8 cellular contexts compared by ENCODE assay signal in the genomic region with DNA sequence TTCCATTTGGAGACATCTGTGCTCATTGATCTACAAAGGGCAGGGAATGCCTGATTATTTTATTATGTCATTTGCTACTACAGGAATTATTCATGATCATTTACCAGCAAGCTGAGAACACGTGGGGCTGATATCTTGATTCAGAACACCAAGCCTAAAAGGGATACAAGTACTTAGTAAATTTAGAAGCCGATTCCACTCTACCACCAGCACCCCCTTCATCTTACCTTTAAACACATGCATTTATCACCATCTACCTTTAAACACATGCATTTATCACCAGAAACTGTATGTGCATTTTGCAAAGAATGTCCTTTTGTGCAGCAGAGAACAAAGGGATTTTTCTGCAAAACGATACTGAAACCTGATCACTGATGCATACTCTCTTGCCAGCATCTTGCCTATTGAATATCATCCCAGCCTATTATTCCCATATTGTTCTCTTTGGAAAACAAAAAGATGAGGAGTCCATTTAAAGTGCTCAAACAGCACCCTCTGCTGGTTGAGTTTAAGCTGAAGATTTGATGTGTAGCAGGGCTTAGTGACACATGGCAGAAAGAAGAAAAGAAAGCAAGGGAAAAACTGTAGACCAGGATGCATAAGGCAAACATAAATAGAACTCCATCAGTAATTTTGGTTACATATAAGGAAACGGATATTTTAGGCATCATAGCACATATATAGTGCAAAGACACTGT.
DNase-seq lines count a peak whose midpoint lies in the region; ATAC-seq and TF ChIP-seq lines count a peak whose summit lies in the region.

No MANE protein-coding gene starts in this region.

- ATAC-seq in GM18498 (IDR thresholded peaks at IDR 0.05; ENCODE audit: unreplicated experiment): peak; percentile 92
- ATAC-seq in HG02798 (IDR thresholded peaks at IDR 0.05; ENCODE audit: poor library complexity, unreplicated experiment): peak; percentile 88

- H3K4me2 ChIP-seq in mammary epithelial cell (ENCODE audit: insufficient read depth, low read depth, low read length): no peak overlapping the region

- H3K79me2 ChIP-seq in mammary epithelial cell (ENCODE audit: insufficient read depth, low read length): no peaks in the 10 kb centered on the region

- no peak overlapping the region for H3K9ac ChIP-seq in mammary epithelial cell (ENCODE audit: insufficient read depth, low read length)

- dilution Hi-C loops in mammary epithelial cell (cut with HindIII; ENCODE audit: low sequenced_read_pairs): no loop called here

- no peak overlapping the region for H3K4me3 ChIP-seq in mammary epithelial cell (replicated peaks in 1 of 3; ENCODE audit: insufficient read depth in 1 of 3, low read depth in 2 of 3, low read length in 3 of 3)

- TF ChIP-seq CTCF in mammary epithelial cell (conservative IDR thresholded peaks at IDR 0.05 in 1 of 2, IDR thresholded peaks at IDR 0.05 in 1 of 2; ENCODE audit: extremely low read depth in 1 of 2, insufficient read depth in 1 of 2, low read depth in 1 of 2, low read length in 2 of 2): peak; percentile 51 to 69

- H3K27ac Mint-ChIP-seq in immature natural killer cell: no peak overlapping the region

- intact Hi-C loops in mammary epithelial cell (cut with micrococcal nuclease): loop anchor here (1.0 to 5.0 kb wide), 13 partner anchors 38 to 1532 kb away; no protein-coding TSS in a partner anchor

- peaks cover 3 to 14% (median 4%) of the 10 kb centered on the region in 3 donors for H3K36me3 Mint-ChIP-seq in immature natural killer cell

- H3K4me1 ChIP-seq in mammary epithelial cell (ENCODE audit: insufficient read depth, low read length): peaks cover 27% of the 10 kb centered on the region

- in situ Hi-C loops in mammary epithelial cell (cut with MboI; ENCODE audit: low sequenced_read_pairs in 2 of 2): loop anchor here in 1 of 2 donors (25.0 kb wide), 1 partner anchor 1183 kb away; no protein-coding TSS in a partner anchor

- WGBS in mammary epithelial cell (ENCODE audit: low coverage, missing lambda C conversion rate): 25% methylated on average over 4 of the region's 4 CpGs

- CTCF ChIA-PET in mammary epithelial cell (lab: Charles Lee; ENCODE audit: low non-redundant PET): interaction anchor here (0.5 to 0.8 kb wide), 4 partner anchors 60 to 1189 kb away, joined by 3 to 4 read pairs (median 4); partner anchors contain the start of gene BTG1

- no peaks in the 10 kb centered on the region for H3K27me3 ChIP-seq in mammary epithelial cell (ENCODE audit: insufficient read depth, low read length)

- peaks cover 0 to 5% (median 0%) of the 10 kb centered on the region in 3 donors for H3K27me3 Mint-ChIP-seq in immature natural killer cell (ENCODE audit: low read depth in 3 of 3)

- no peak overlapping the region for H3K4me3 Mint-ChIP-seq in immature natural killer cell

- peaks cover 0 to 2% of the 10 kb centered on the region in 2 donors for H3K4me1 Mint-ChIP-seq in immature natural killer cell

- H3K27ac ChIP-seq in mammary epithelial cell (ENCODE audit: insufficient read depth, low read depth, low read length): no peak overlapping the region

- H3K36me3 ChIP-seq in mammary epithelial cell (ENCODE audit: insufficient read depth, low read length): no peaks in the 10 kb centered on the region

- no peaks in the 10 kb centered on the region for H3K9me3 ChIP-seq in mammary epithelial cell (replicated peaks; ENCODE audit: insufficient read depth, low read length)

- no TSS peak for BruUV-seq in mammary epithelial cell (replicated peaks; lab: Mats Ljungman, UMichigan)

- peaks cover 0 to 5% (median 0%) of the 10 kb centered on the region in 6 donors for H3K9me3 Mint-ChIP-seq in immature natural killer cell

- H4K20me1 ChIP-seq in mammary epithelial cell (ENCODE audit: insufficient read depth, low read length): no peaks in the 10 kb centered on the region

- H2AFZ ChIP-seq in mammary epithelial cell (ENCODE audit: low read depth, low read length): no peak overlapping the region

- DNase-seq in Ammon's horn (ENCODE audit: low spot score) (peak; percentile 92), NCI-H1092 treated with DMSO at 0.1 percent for 48 hours (lab: John Stamatoyannopoulos, UW) (peak; percentile 81), SIG-M5 treated with dmso at 0.1 percent for 504 hours (lab: John Stamatoyannopoulos, UW; ENCODE audit: unreplicated experiment) (peak; percentile 90), mammary epithelial cell (peak; percentile 80), immature natural killer cell (peak; percentile 60 to 74 (median 72))
- DNase-seq in stimulated activated CD8-positive, alpha-beta memory T cell treated with anti-CD3 and anti-CD28 coated beads, Interleukin-15, amount 100 ng/mL, for 1 hour (ENCODE audit: low read depth): peak; percentile 16

Comparison
In these comparisons a context has a peak if more than half of its experiments do, and no peak if none do; other contexts are left out.
1. DNase-seq: peak in every context shown above with its lines; median percentile 92 in Ammon's horn; 90 in SIG-M5 treated with dmso at 0.1 percent for 504 hours; 81 in NCI-H1092 treated with DMSO at 0.1 percent for 48 hours; 80 in mammary epithelial cell; 72 in immature natural killer cell; 16 in stimulated activated CD8-positive, alpha-beta memory T cell treated with anti-CD3 and anti-CD28 coated beads, Interleukin-15, amount 100 ng/mL, for 1 hour.